Comparison of ENCODE assay signal across 9 cellular contexts in the genomic region with DNA sequence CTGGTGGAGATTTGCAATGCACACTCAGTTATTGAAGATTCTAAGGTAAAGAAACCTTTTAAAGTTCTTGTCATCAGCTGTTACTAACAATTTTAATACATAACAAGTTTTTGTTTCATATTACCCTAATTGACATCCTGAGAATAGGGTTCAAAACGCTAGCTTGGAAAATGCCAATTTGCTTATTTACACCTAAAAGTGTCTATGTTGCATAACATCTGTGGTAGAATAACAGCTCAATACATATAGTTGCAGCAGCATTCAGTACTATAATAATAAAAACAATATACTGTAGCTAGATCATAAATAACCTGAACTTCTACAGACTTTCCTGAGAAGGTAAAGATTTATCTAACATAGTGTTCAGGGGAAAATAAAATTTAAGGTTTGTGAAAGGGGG.
"Had no signal": no experiment of that assay in that cellular context is flagged by ENCODE, and none has a peak within 500 bp of the region (broad histone marks: within the 10 kb centered on the region; RNA-seq: fewer than 3 reads in every experiment).

No MANE protein-coding gene starts in this region.

- H3K4me1 ChIP-seq: HAP-1 had no signal

- DNase-seq: GM23248, GOT3, H7, HFFc6, KG1 had no signal

- H3K9ac ChIP-seq: GM23248 had no signal

- H3K4me3 ChIP-seq: GM23248, HAP-1, K562 had no signal

- H3K9me3 Mint-ChIP-seq: HFFc6 had no signal

- H3K4me3 Mint-ChIP-seq: HFFc6 had no signal

- H3K27ac ChIP-seq: GM23248 had no signal

- ATAC-seq: HCT116, K562 had no signal

- H2AFZ ChIP-seq: GM23248 had no signal

- FAIRE-seq: HTR-8/SVneo, K562 had no signal

- H3K9me3 ChIP-seq: HAP-1 had no signal

- H3K36me3 ChIP-seq: HAP-1 had no signal
